ENCODE assay signal across 1 cellular context in the genomic region with DNA sequence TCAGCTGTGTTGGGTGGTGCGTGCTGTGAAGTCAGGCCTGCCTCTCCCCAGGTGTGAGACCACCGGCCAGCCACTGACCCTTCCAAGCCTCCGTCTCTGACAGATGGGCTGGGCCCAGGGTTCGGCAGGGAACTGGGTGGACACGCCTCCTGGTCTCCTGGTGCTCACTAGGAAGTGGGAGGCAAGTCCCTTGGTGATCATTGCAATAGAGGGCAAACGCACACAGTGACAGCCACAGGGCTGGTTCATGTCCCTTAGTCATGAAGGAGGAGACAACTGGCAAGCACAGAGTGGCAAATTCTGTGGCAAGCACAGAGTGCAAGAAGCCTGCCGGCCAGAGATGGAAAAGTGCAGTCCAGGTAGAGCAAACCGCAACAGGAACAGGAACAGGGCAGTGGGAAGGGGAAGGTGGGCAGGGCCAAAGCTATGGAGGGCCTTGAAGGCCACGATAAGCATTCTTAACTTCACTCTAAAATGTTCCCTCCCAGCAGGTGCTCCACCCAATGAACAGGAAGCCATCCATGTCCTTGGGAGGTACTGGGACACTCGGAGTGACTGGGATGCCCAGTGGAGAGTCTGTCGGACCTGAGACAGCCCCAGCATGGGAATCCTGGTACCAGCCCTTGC.
TF ChIP-seq lines count a peak whose summit lies in the region.

No MANE protein-coding gene starts in this region.

TF ChIP-seq in SK-N-SH treated with all-trans-retinoic acid at 6 μM for 48 hours, 23 proteins besides CTCF, POLR2A, EP300 and RAD21 (continued from another document):
- TF ChIP-seq POU6F1 (CRISPR knock-in tag; IDR thresholded peaks at IDR 0.05; ENCODE audit: borderline replicate concordance, low read depth) (no peak), ZNF70 (CRISPR knock-in tag; IDR thresholded peaks at IDR 0.05) (no peak), ZC3H10 (CRISPR knock-in tag; IDR thresholded peaks at IDR 0.05) (no peak), ZFP3 (CRISPR knock-in tag; IDR thresholded peaks at IDR 0.05) (no peak), GLIS3 (CRISPR knock-in tag; IDR thresholded peaks at IDR 0.05) (no peak), ZNF565 (CRISPR knock-in tag; conservative IDR thresholded peaks at IDR 0.05; ENCODE audit: low read depth) (no peak), OSR1 (CRISPR knock-in tag; IDR thresholded peaks at IDR 0.05) (no peak)
- TF ChIP-seq, protein P1, sequence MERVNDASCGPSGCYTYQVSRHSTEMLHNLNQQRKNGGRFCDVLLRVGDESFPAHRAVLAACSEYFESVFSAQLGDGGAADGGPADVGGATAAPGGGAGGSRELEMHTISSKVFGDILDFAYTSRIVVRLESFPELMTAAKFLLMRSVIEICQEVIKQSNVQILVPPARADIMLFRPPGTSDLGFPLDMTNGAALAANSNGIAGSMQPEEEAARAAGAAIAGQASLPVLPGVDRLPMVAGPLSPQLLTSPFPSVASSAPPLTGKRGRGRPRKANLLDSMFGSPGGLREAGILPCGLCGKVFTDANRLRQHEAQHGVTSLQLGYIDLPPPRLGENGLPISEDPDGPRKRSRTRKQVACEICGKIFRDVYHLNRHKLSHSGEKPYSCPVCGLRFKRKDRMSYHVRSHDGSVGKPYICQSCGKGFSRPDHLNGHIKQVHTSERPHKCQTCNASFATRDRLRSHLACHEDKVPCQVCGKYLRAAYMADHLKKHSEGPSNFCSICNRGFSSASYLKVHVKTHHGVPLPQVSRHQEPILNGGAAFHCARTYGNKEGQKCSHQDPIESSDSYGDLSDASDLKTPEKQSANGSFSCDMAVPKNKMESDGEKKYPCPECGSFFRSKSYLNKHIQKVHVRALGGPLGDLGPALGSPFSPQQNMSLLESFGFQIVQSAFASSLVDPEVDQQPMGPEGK (CRISPR knock-in tag; IDR thresholded peaks at IDR 0.05; ENCODE audit: borderline replicate concordance), result no peak
